In genomic region chr19:11261431-11261901, GRCh38 we compare ENCODE assay signal across 10 cellular contexts. TPM values are rescaled to one million over a fixed set of nuclear protein-coding genes. Genes with fewer than 3 reads are reported as not detected.
A peak's percentile ranks its signal among the peaks of the same experiment; 100 is the strongest.
DNase-seq lines count a peak whose midpoint lies in the region; ATAC-seq and TF ChIP-seq lines count a peak whose summit lies in the region.
"Had no signal": no experiment of that assay in that cellular context is flagged by ENCODE, and none has a peak within 500 bp of the region (broad histone marks: within the 10 kb centered on the region; RNA-seq: fewer than 3 reads in every experiment).

No MANE protein-coding gene starts in this region.

- ATAC-seq in left cardiac atrium = peak; percentile 14 to 30
- ATAC-seq in HG02588 (IDR thresholded peaks at IDR 0.05; ENCODE audit: unreplicated experiment) = no peak

- no peaks in the 10 kb centered on the region for H3K36me3 ChIP-seq in GM06990 (ENCODE audit: control insufficient read depth, insufficient read depth, low read length)
- no peaks in the 10 kb centered on the region for H3K36me3 ChIP-seq in WERI-Rb-1

- H3K27me3 ChIP-seq in GM06990 (replicated peaks; ENCODE audit: control insufficient read depth, insufficient read depth, low read length) = no peaks in the 10 kb centered on the region
- no peaks in the 10 kb centered on the region for H3K27me3 ChIP-seq in WERI-Rb-1 (ENCODE audit: insufficient read depth, low read depth, severe bottlenecking)

- DNase-seq in GM06990 (ENCODE audit: extremely low read depth, insufficient read length) (no peak), WERI-Rb-1 (peak; percentile 38), left cardiac atrium (no peak), retinal pigment epithelial cell (ENCODE audit: low read depth) (no peak), AML-193 (lab: John Stamatoyannopoulos, UW) (no peak), GM19240 (ENCODE audit: insufficient read length, low spot score) (no peak), LoVo (ENCODE audit: low spot score) (no peak)

- TF ChIP-seq CTCF in GM06990 (IDR thresholded peaks at IDR 0.05; ENCODE audit: insufficient read depth, low read length, poor library complexity, severe bottlenecking) (no peak), WERI-Rb-1 (IDR thresholded peaks at IDR 0.05; ENCODE audit: low read depth, low read length) (no peak), retinal pigment epithelial cell (conservative IDR thresholded peaks at IDR 0.05; ENCODE audit: low read depth, low read length) (no peak)

- intact Hi-C loops in left cardiac atrium (cut with DNase I) = no loop called here

- H3K4me3 ChIP-seq in GM06990 (replicated peaks; ENCODE audit: low read depth, low read length) (peak overlapping the region; percentile 67), WERI-Rb-1 (ENCODE audit: low read depth, low read length) (peak overlapping the region; percentile 69), retinal pigment epithelial cell (ENCODE audit: low read length) (peak overlapping the region; percentile 57)

- H3K9me3 ChIP-seq in WERI-Rb-1 (ENCODE audit: severe bottlenecking) = no peaks in the 10 kb centered on the region

- H3K27ac ChIP-seq in WERI-Rb-1 = no peak overlapping the region

RNA-seq across cellular contexts. Expression of gene DOCK6, which starts 0.9 kb away (rescaled TPM):
- 10 to 100 TPM; 37.5 to 61.1 TPM for total RNA-seq in left cardiac atrium

RNA-seq across cellular contexts. Expression of gene ANGPTL8, which starts 22.0 kb away (rescaled TPM):
- 10 to 100 TPM in 1 of 2 donors, 1 to 10 TPM in 1; 4.0 to 20.3 TPM for total RNA-seq in left cardiac atrium
- total RNA-seq: renal cortical epithelial cell; T-helper 2 cell treated with Interferon-gamma antibody and Interleukin-4, amounts not matched to agents 100 ng/mL and 5 ng/mL, for 36 hours had no signal

RNA-seq across cellular contexts. Expression of gene TSPAN16, which starts 34.5 kb away (rescaled TPM):
- not detected for total RNA-seq in left cardiac atrium
- total RNA-seq: renal cortical epithelial cell; T-helper 2 cell treated with Interferon-gamma antibody and Interleukin-4, amounts not matched to agents 100 ng/mL and 5 ng/mL, for 36 hours had no signal
